ENCODE assay signal across 8 cellular contexts in the genomic region with DNA sequence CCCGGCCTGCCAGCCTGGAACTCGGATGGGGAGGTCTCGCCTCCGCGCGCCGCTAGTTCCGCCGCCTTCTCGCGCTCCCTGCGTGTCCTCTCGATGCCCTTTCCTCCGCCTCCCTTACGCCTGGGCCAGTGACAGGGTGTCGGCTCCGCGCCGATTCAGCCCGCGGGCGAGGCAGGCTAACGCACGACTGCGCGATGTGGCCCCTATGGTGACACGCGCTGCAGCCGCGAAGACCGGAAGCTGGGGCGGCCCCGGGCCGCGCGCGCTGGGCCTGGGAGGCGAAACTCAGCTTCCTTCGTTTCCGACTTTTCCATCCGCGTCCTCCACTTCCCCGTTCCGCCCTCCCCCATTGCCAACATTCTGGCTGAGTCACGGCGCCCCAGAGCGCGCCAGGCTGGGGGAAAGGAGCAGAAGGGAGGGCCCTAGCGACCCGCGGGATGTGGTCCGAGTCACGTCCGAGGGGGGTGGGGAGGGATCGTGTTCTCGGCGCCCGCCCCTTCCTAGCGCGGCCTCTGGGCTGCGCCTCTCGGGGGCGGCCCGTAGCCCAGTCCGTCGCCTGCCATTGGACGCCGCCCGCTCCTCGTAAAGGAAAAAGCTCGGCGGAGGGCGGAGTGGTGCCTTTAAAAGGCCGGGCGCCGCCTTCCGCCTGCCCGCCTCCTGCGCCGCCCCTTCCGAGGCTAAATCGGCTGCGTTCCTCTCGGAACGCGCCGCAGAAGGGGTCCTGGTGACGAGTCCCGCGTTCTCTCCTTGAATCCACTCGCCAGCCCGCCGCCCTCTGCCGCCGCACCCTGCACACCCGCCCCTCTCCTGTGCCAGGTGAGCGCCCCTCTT. TPM values are rescaled to one million over a fixed set of nuclear protein-coding genes. Genes with fewer than 3 reads are reported as not detected.
DNase-seq lines count a peak whose midpoint lies in the region; ATAC-seq and TF ChIP-seq lines count a peak whose summit lies in the region.

A gene (plus strand): TSS at position 649 of the 831 bp plus-strand sequence. CDS start 1,138 bp downstream, outside the sequence.

- H3K4me3 ChIP-seq in choroid plexus epithelial cell (ENCODE audit: low read depth, low read length) = peak within 1 kb of the TSS; percentile 100

- CTCF ChIA-PET in activated CD4-positive, alpha-beta T cell treated with anti-CD3 and anti-CD28 coated beads for 36 hours (lab: Charles Lee) = interaction anchor here (0.6 to 1.4 kb wide), 7 partner anchors 10 to 104 kb away, joined by 3 to 8 read pairs (median 4); a partner anchor contains a TSS

- ATAC-seq in HG03439 (IDR thresholded peaks at IDR 0.05; ENCODE audit: unreplicated experiment) = peak; percentile 72
- peak; percentile 87 for ATAC-seq in activated CD4-positive, alpha-beta T cell treated with anti-CD3 and anti-CD28 coated beads for 36 hours

- no peaks in the 10 kb centered on the region for H3K9me3 Mint-ChIP-seq in activated CD4-positive, alpha-beta T cell treated with anti-CD3 and anti-CD28 coated beads for 36 hours (ENCODE audit: low read depth)

- TF ChIP-seq POLR2A in GM19193 (IDR thresholded peaks at IDR 0.05; ENCODE audit: extremely low read depth, insufficient read depth, insufficient read length) = peak; percentile 88

- TF ChIP-seq CTCF in choroid plexus epithelial cell (conservative IDR thresholded peaks at IDR 0.05; ENCODE audit: low read depth, low read length) = no peak

- intact Hi-C loops in activated CD4-positive, alpha-beta T cell treated with anti-CD3 and anti-CD28 coated beads for 36 hours (cut with DNase I, micrococcal nuclease) = loop anchor here (1.0 to 10.0 kb wide), 24 partner anchors 10 to 1241 kb away; a partner anchor contains a TSS

- peak within 1 kb of the TSS; percentile 99 for H3K27ac Mint-ChIP-seq in activated CD4-positive, alpha-beta T cell treated with anti-CD3 and anti-CD28 coated beads for 36 hours

- H3K4me1 Mint-ChIP-seq in activated CD4-positive, alpha-beta T cell treated with anti-CD3 and anti-CD28 coated beads for 36 hours = peaks cover 31% of the 10 kb centered on the region

- H3K4me3 Mint-ChIP-seq in activated CD4-positive, alpha-beta T cell treated with anti-CD3 and anti-CD28 coated beads for 36 hours = peak within 1 kb of the TSS; percentile 88

- POLR2A ChIA-PET in activated CD4-positive, alpha-beta T cell treated with anti-CD3 and anti-CD28 coated beads for 36 hours (lab: Charles Lee) = interaction anchor here (0.5 to 2.1 kb wide), 17 partner anchors 10 to 594 kb away, joined by 3 to 8 read pairs (median 5); a partner anchor contains a TSS

- H3K27me3 Mint-ChIP-seq in activated CD4-positive, alpha-beta T cell treated with anti-CD3 and anti-CD28 coated beads for 36 hours = no peaks in the 10 kb centered on the region

- DNase-seq in AML-193 (lab: John Stamatoyannopoulos, UW) (peak; percentile 95 to 97), NCI-H524 (lab: John Stamatoyannopoulos, UW) (peak; percentile 90 to 98), choroid plexus epithelial cell (ENCODE audit: low read depth) (peak; percentile 99), kidney tubule cell (ENCODE audit: low spot score) (peak; percentile 99)
- peak; percentile 99 for DNase-seq in activated CD4-positive, alpha-beta T cell treated with anti-CD3 and anti-CD28 coated beads for 36 hours
- peak; percentile 85 to 99 (median 92) for DNase-seq in stimulated activated CD4-positive, alpha-beta T cell treated with anti-CD3 and anti-CD28 coated beads, Interleukin-1b, Interleukin-23, amount 100 ng/mL, for 24 hours (ENCODE audit: low read depth in 4 of 4, low spot score in 1 of 4)

- peaks cover 55% of the 10 kb centered on the region for H3K36me3 Mint-ChIP-seq in activated CD4-positive, alpha-beta T cell treated with anti-CD3 and anti-CD28 coated beads for 36 hours (ENCODE audit: low read depth)

RNA-seq across cellular contexts. Expression of the gene that starts here (rescaled TPM):
- total RNA-seq in activated CD4-positive, alpha-beta T cell treated with anti-CD3 and anti-CD28 coated beads for 36 hours = 1,000 to 10,000 TPM; 2,482 to 3,644 TPM

Comparison
In these comparisons a context has a peak if more than half of its experiments do, and no peak if none do; other contexts are left out.
1. Peak in every context shown above with its lines: DNase-seq, ATAC-seq and H3K4me3 ChIP-seq.